8 cellular contexts compared by ENCODE assay signal in the genomic region with DNA sequence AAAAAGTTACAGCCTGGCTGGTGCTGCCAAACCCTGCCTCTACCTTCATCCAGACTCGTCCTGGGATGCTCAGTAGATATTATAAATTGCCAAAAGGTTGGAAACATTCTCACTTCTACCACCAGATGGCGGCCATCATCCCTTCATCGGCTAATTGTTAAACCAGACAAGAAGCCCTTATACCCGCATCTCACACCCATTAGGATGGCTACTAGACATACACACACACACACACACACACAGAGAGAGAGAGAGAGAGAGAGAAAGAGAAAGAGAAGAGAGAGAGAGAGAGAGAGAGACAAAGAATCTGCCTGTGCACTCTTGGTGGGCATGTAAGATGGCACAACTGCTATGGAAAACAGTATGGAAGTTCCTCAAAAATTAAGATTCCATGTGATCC. TPM values are rescaled to one million over a fixed set of nuclear protein-coding genes. Genes with fewer than 3 reads are reported as not detected.
A peak's percentile ranks its signal among the peaks of the same experiment; 100 is the strongest.
DNase-seq lines count a peak whose midpoint lies in the region; ATAC-seq and TF ChIP-seq lines count a peak whose summit lies in the region.

No MANE protein-coding gene starts in this region.

- DNase-seq in AG04450 (ENCODE audit: low read depth, low spot score) (peak; percentile 38), GM20000 (ENCODE audit: low spot score) (peak; percentile 66), NCI-H446 (lab: John Stamatoyannopoulos, UW) (peak; percentile 62 to 77), coronary artery (ENCODE audit: low spot score) (no peak), right lobe of liver (peak in 1 of 3 donors; percentile 58)
- DNase-seq in activated CD4-positive, alpha-beta T cell treated with anti-CD3 and anti-CD28 coated beads for 24 hours (ENCODE audit: low read depth in 2 of 2), result peak; percentile 42 to 56
- DNase-seq in stimulated activated CD8-positive, alpha-beta memory T cell treated with anti-CD3 and anti-CD28 coated beads, Interleukin-12 subunit alpha, Interleukin-12 subunit beta, amount 100 ng/mL, for 1 hour (ENCODE audit: low read depth), result peak; percentile 44

- CTCF ChIA-PET in AG04450 (lab: Charles Lee), result interaction anchor here (0.6 to 5.8 kb wide), 17 partner anchors 9 to 1621 kb away, joined by 3 to 70 read pairs (median 4); a partner anchor contains a TSS

- WGBS in right lobe of liver (ENCODE audit: insufficient coverage, low coverage, low lambda C conversion rate, missing lambda C conversion rate), result 0% methylated on average over 4 of the region's 4 CpGs

- peak; percentile 90 to 94 (median 92) for ATAC-seq in right lobe of liver
- no peak for ATAC-seq in GM18519 (IDR thresholded peaks at IDR 0.05; ENCODE audit: low FRiP score, unreplicated experiment)

- H3K27me3 ChIP-seq in AG04450 (ENCODE audit: control insufficient read depth, insufficient read depth, low read length) (peaks cover 2% of the 10 kb centered on the region), right lobe of liver (no peaks in the 10 kb centered on the region)

- POLR2A ChIA-PET in AG04450 (lab: Yijun Ruan, JAX), result no interaction called here

- no peaks in the 10 kb centered on the region for H3K36me3 ChIP-seq in right lobe of liver

- intact Hi-C loops in right lobe of liver (cut with DNase I), result no loop called here

- H3K9me3 ChIP-seq in AG04450 (ENCODE audit: control insufficient read depth, insufficient read depth, low read length) (no peaks in the 10 kb centered on the region), right lobe of liver (no peaks in the 10 kb centered on the region)

- TF ChIP-seq CTCF in AG04450 (IDR thresholded peaks at IDR 0.05; ENCODE audit: low read depth, low read length) (peak; percentile 72), GM20000 (IDR thresholded peaks at IDR 0.05; ENCODE audit: extremely low read depth, missing control alignments) (peak; percentile 38), coronary artery (IDR thresholded peaks at IDR 0.05) (peak; percentile 43), right lobe of liver (IDR thresholded peaks at IDR 0.05) (peak; percentile 49 to 64 (median 59))

- no peak overlapping the region for H3K27ac ChIP-seq in AG04450 (ENCODE audit: low read depth, low read length)
- no peak overlapping the region for H3K27ac ChIP-seq in coronary artery
- no peak overlapping the region for H3K27ac ChIP-seq in right lobe of liver

- no peak for TF ChIP-seq POLR2A in right lobe of liver (IDR thresholded peaks at IDR 0.05)

- H3K4me3 ChIP-seq in AG04450 (ENCODE audit: low read depth, low read length), result no peak overlapping the region
- H3K4me3 ChIP-seq in coronary artery, result no peak overlapping the region
- no peak overlapping the region for H3K4me3 ChIP-seq in right lobe of liver

- H3K4me1 ChIP-seq in right lobe of liver, result no peaks in the 10 kb centered on the region

RNA-seq across cellular contexts. Expression of a gene that starts 15.0 kb away (rescaled TPM):
- polyA plus RNA-seq in AG04450 (2011; rRNA removed), result not detected in 2 replicates
- polyA minus RNA-seq in AG04450 (2011; rRNA and poly(A)+ RNA removed), result not detected in 2 replicates
- 1 to 10 TPM; 1.0 to 9.9 (median 3.2) TPM for total RNA-seq in right lobe of liver

RNA-seq across cellular contexts. Expression of a gene that starts 32.5 kb away (rescaled TPM):
- polyA plus RNA-seq in AG04450 (2011; rRNA removed), result 33.2 and 46.9 TPM in 2 replicates
- polyA minus RNA-seq in AG04450 (2011; rRNA and poly(A)+ RNA removed), result 39.3 and 57.7 TPM in 2 replicates
- 10 to 100 TPM; 15.5 to 25.4 (median 21.1) TPM for total RNA-seq in right lobe of liver

RNA-seq across cellular contexts. Expression of a gene that starts 57.9 kb away (rescaled TPM):
- polyA plus RNA-seq in AG04450 (2011; rRNA removed), result 3.6 and 4.5 TPM in 2 replicates
- 2.6 and 4.6 TPM in 2 replicates for polyA minus RNA-seq in AG04450 (2011; rRNA and poly(A)+ RNA removed)
- total RNA-seq in right lobe of liver, result 1 to 10 TPM; 1.2 to 3.8 (median 2.2) TPM
